1 cellular context compared by ENCODE assay signal in the genomic region with DNA sequence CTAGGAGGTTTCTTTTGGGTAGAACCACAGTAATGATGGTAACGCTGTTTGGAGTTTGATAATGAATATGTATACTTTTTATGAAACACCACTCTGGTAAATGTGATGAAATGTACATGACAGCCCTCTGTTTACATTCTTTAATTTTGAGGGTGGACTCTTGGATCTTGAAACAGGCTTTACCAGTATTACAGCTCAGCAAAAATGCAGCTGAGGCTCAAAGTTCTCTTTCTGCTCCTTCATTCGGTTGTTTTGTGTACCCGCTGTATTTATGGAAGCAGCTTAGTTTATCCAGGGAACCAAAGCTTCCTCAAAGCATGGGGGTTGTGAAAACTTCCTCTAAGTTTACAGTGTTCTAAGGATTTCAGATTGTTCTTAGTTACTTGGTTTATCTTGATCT.
TF ChIP-seq lines count a peak whose summit lies in the region.

No MANE protein-coding gene starts in this region.

TF ChIP-seq in HepG2, 621 proteins besides CTCF, POLR2A, EP300 and RAD21 (continued from another document and continues in another):
- TF ChIP-seq, protein P1, sequence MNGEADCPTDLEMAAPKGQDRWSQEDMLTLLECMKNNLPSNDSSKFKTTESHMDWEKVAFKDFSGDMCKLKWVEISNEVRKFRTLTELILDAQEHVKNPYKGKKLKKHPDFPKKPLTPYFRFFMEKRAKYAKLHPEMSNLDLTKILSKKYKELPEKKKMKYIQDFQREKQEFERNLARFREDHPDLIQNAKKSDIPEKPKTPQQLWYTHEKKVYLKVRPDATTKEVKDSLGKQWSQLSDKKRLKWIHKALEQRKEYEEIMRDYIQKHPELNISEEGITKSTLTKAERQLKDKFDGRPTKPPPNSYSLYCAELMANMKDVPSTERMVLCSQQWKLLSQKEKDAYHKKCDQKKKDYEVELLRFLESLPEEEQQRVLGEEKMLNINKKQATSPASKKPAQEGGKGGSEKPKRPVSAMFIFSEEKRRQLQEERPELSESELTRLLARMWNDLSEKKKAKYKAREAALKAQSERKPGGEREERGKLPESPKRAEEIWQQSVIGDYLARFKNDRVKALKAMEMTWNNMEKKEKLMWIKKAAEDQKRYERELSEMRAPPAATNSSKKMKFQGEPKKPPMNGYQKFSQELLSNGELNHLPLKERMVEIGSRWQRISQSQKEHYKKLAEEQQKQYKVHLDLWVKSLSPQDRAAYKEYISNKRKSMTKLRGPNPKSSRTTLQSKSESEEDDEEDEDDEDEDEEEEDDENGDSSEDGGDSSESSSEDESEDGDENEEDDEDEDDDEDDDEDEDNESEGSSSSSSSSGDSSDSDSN (CRISPR knock-in tag; IDR thresholded peaks at IDR 0.05), result no peak
- TF ChIP-seq PHB2 (IDR thresholded peaks at IDR 0.05; ENCODE audit: partially characterized antibody) (no peak), SUZ12 (IDR thresholded peaks at IDR 0.05; ENCODE audit: low read depth, low read length) (no peak), RNF219 (CRISPR knock-in tag; IDR thresholded peaks at IDR 0.05) (no peak), FOXP4 (CRISPR knock-in tag; IDR thresholded peaks at IDR 0.05) (peak; percentile 94), ZNF24 (IDR thresholded peaks at IDR 0.05) (0 out of 2 replicates have a peak, but pooled peaks have one; percentile 33), SMYD3 (CRISPR knock-in tag; IDR thresholded peaks at IDR 0.05) (no peak), REL (CRISPR knock-in tag; conservative IDR thresholded peaks at IDR 0.05) (no peak), ZNF850 (CRISPR knock-in tag; conservative IDR thresholded peaks at IDR 0.05) (no peak), ZNF451 (CRISPR knock-in tag; IDR thresholded peaks at IDR 0.05) (no peak), AGO1 (IDR thresholded peaks at IDR 0.05; ENCODE audit: low read depth, low read length, poor library complexity, severe bottlenecking) (no peak), ZNF33B (CRISPR knock-in tag; IDR thresholded peaks at IDR 0.05) (no peak), ZNF761 (CRISPR knock-in tag; conservative IDR thresholded peaks at IDR 0.05) (no peak), ZFP82 (CRISPR knock-in tag; IDR thresholded peaks at IDR 0.05; ENCODE audit: borderline replicate concordance) (0 out of 2 replicates have a peak, but pooled peaks have one; percentile 28), NCOR1 (IDR thresholded peaks at IDR 0.05; ENCODE audit: borderline replicate concordance, low read length) (peak; percentile 86), ZBTB14 (CRISPR knock-in tag; IDR thresholded peaks at IDR 0.05) (no peak), TAF1 (CRISPR knock-in tag; IDR thresholded peaks at IDR 0.05) (no peak), ZBTB44 (CRISPR knock-in tag; IDR thresholded peaks at IDR 0.05) (no peak), EHMT2 (IDR thresholded peaks at IDR 0.05; ENCODE audit: borderline replicate concordance, low read depth, low read length) (0 out of 2 replicates have a peak, but pooled peaks have one; percentile 26), KDM3A (CRISPR knock-in tag; IDR thresholded peaks at IDR 0.05; ENCODE audit: low read depth) (no peak), SMC3 (IDR thresholded peaks at IDR 0.05; ENCODE audit: low read length) (no peak), NAIF1 (CRISPR knock-in tag; IDR thresholded peaks at IDR 0.05; ENCODE audit: borderline replicate concordance) (no peak), KDM1A (CRISPR knock-in tag; IDR thresholded peaks at IDR 0.05) (no peak)
- TF ChIP-seq, protein P2, sequence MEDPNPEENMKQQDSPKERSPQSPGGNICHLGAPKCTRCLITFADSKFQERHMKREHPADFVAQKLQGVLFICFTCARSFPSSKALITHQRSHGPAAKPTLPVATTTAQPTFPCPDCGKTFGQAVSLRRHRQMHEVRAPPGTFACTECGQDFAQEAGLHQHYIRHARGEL (CRISPR knock-in tag; IDR thresholded peaks at IDR 0.05), result no peak
- TF ChIP-seq, protein P3, sequence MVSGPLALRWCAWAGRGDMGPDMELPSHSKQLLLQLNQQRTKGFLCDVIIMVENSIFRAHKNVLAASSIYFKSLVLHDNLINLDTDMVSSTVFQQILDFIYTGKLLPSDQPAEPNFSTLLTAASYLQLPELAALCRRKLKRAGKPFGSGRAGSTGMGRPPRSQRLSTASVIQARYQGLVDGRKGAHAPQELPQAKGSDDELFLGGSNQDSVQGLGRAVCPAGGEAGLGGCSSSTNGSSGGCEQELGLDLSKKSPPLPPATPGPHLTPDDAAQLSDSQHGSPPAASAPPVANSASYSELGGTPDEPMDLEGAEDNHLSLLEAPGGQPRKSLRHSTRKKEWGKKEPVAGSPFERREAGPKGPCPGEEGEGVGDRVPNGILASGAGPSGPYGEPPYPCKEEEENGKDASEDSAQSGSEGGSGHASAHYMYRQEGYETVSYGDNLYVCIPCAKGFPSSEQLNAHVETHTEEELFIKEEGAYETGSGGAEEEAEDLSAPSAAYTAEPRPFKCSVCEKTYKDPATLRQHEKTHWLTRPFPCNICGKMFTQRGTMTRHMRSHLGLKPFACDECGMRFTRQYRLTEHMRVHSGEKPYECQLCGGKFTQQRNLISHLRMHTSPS (CRISPR knock-in tag; IDR thresholded peaks at IDR 0.05; ENCODE audit: low read depth), result no peak
- TF ChIP-seq, protein P4, sequence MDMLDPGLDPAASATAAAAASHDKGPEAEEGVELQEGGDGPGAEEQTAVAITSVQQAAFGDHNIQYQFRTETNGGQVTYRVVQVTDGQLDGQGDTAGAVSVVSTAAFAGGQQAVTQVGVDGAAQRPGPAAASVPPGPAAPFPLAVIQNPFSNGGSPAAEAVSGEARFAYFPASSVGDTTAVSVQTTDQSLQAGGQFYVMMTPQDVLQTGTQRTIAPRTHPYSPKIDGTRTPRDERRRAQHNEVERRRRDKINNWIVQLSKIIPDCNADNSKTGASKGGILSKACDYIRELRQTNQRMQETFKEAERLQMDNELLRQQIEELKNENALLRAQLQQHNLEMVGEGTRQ (IDR thresholded peaks at IDR 0.05; ENCODE audit: low read depth, low read length), result no peak
- TF ChIP-seq, protein P4 (CRISPR knock-in tag; IDR thresholded peaks at IDR 0.05; ENCODE audit: borderline replicate concordance), result no peak
- TF ChIP-seq, protein P5, sequence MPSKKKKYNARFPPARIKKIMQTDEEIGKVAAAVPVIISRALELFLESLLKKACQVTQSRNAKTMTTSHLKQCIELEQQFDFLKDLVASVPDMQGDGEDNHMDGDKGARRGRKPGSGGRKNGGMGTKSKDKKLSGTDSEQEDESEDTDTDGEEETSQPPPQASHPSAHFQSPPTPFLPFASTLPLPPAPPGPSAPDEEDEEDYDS (CRISPR knock-in tag; IDR thresholded peaks at IDR 0.05), result no peak
- TF ChIP-seq, protein P6, sequence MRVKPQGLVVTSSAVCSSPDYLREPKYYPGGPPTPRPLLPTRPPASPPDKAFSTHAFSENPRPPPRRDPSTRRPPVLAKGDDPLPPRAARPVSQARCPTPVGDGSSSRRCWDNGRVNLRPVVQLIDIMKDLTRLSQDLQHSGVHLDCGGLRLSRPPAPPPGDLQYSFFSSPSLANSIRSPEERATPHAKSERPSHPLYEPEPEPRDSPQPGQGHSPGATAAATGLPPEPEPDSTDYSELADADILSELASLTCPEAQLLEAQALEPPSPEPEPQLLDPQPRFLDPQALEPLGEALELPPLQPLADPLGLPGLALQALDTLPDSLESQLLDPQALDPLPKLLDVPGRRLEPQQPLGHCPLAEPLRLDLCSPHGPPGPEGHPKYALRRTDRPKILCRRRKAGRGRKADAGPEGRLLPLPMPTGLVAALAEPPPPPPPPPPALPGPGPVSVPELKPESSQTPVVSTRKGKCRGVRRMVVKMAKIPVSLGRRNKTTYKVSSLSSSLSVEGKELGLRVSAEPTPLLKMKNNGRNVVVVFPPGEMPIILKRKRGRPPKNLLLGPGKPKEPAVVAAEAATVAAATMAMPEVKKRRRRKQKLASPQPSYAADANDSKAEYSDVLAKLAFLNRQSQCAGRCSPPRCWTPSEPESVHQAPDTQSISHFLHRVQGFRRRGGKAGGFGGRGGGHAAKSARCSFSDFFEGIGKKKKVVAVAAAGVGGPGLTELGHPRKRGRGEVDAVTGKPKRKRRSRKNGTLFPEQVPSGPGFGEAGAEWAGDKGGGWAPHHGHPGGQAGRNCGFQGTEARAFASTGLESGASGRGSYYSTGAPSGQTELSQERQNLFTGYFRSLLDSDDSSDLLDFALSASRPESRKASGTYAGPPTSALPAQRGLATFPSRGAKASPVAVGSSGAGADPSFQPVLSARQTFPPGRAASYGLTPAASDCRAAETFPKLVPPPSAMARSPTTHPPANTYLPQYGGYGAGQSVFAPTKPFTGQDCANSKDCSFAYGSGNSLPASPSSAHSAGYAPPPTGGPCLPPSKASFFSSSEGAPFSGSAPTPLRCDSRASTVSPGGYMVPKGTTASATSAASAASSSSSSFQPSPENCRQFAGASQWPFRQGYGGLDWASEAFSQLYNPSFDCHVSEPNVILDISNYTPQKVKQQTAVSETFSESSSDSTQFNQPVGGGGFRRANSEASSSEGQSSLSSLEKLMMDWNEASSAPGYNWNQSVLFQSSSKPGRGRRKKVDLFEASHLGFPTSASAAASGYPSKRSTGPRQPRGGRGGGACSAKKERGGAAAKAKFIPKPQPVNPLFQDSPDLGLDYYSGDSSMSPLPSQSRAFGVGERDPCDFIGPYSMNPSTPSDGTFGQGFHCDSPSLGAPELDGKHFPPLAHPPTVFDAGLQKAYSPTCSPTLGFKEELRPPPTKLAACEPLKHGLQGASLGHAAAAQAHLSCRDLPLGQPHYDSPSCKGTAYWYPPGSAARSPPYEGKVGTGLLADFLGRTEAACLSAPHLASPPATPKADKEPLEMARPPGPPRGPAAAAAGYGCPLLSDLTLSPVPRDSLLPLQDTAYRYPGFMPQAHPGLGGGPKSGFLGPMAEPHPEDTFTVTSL (CRISPR knock-in tag; IDR thresholded peaks at IDR 0.05; ENCODE audit: borderline replicate concordance), result peak; percentile 84; the same call in 1 of the 2 replicates
- TF ChIP-seq, protein P7, sequence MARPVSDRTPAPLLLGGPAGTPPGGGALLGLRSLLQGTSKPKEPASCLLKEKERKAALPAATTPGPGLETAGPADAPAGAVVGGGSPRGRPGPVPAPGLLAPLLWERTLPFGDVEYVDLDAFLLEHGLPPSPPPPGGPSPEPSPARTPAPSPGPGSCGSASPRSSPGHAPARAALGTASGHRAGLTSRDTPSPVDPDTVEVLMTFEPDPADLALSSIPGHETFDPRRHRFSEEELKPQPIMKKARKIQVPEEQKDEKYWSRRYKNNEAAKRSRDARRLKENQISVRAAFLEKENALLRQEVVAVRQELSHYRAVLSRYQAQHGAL (CRISPR knock-in tag; IDR thresholded peaks at IDR 0.05; ENCODE audit: not compliant biosample characterization), result no peak
- TF ChIP-seq, protein P8, sequence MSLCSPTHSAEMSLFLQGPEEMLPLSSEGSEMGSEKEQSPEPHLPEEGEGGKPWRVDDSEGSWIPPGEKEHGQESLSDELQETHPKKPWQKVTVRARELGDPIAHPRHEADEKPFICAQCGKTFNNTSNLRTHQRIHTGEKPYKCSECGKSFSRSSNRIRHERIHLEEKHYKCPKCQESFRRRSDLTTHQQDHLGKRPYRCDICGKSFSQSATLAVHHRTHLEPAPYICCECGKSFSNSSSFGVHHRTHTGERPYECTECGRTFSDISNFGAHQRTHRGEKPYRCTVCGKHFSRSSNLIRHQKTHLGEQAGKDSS (CRISPR knock-in tag; IDR thresholded peaks at IDR 0.05; ENCODE audit: borderline replicate concordance, low read depth), result no peak
